8 cellular contexts compared by ENCODE assay signal in the genomic region with DNA sequence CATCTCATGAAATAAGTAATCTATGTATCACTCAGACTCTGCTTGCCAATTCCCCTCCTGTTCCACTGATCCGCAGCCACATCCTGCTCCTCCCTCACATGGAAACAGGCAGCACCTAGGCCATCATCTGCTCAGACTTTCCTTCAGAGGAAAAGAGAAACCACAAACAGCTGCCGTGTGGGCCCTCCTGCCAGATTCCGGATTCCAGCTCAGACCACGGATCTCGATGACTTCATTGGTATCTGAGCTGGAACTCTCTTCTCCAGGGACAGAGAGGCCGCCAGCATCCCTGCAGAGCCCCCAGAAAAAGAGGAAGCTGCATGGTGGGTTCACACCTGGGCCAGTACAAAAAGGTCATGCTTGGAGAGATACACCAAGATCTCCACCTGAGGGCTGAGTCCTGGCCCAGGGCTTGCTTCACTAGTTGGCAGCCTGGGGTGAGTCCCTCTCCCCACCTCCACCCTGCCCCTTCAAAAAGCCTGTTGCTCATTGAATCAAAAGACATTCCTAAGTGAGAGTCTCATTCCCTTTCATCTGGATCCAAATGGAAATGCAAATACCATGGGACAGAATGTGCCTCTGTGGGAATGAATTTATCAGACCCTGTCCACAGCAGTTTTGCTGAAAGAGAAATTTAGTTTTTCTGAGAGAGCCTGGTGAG. TPM values are rescaled to one million over a fixed set of nuclear protein-coding genes. Genes with fewer than 3 reads are reported as not detected.
DNase-seq lines count a peak whose midpoint lies in the region; ATAC-seq, FAIRE-seq and TF ChIP-seq lines count a peak whose summit lies in the region.

No MANE protein-coding gene starts in this region.

- intact Hi-C loops in sciatic nerve (cut with DNase I): no loop called here
- intact Hi-C loops in esophagus squamous epithelium (cut with DNase I): no loop called here

- H3K4me3 ChIP-seq in bronchial epithelial cell (ENCODE audit: low read depth, low read length) (no peak overlapping the region), esophagus squamous epithelium (no peak overlapping the region)

- DNase-seq in stimulated activated CD4-positive, alpha-beta T cell treated with anti-CD3 and anti-CD28 coated beads, Interleukin-12 subunit alpha, Interleukin-12 subunit beta, amount 100 ng/mL, for 48 hours (ENCODE audit: low read depth in 2 of 3, low spot score in 1 of 3): peak; percentile 29 to 42 (median 35)
- DNase-seq in stimulated activated CD4-positive, alpha-beta T cell treated with anti-CD3 and anti-CD28 coated beads, Interleukin-4, amount 100 ng/mL, for 1 hour: no peak
- DNase-seq in RPMI8226: peak; percentile 88
- peak; percentile 95 for DNase-seq in bronchial epithelial cell (ENCODE audit: low read depth)
- no peak for DNase-seq in sciatic nerve (ENCODE audit: low spot score)
- DNase-seq in HuH-7 (ENCODE audit: low spot score): no peak
- DNase-seq in esophagus squamous epithelium (lab: John Stamatoyannopoulos, UW): no peak
- DNase-seq in GM10266 (ENCODE audit: extremely low spot score): no peak

- WGBS in esophagus squamous epithelium, 2 donors: 7 to 21% methylated on average over 4 to 5 of the region's 6 CpGs

- peaks cover 0 to 13% (median 8%) of the 10 kb centered on the region in 3 donors for H3K4me1 ChIP-seq in esophagus squamous epithelium

- H3K9me3 ChIP-seq in esophagus squamous epithelium: no peaks in the 10 kb centered on the region

- H3K27ac ChIP-seq in esophagus squamous epithelium: no peak overlapping the region

- no peak for TF ChIP-seq POLR2A in esophagus squamous epithelium (IDR thresholded peaks at IDR 0.05)

- ATAC-seq in sciatic nerve: peak; percentile 38

- H3K36me3 ChIP-seq in bronchial epithelial cell (ENCODE audit: control insufficient read depth, insufficient read depth, low read length) (no peaks in the 10 kb centered on the region), esophagus squamous epithelium (no peaks in the 10 kb centered on the region)

- no peak for FAIRE-seq in bronchial epithelial cell (lab: Jason Lieb, UNC)

- H3K27me3 ChIP-seq in bronchial epithelial cell (ENCODE audit: control insufficient read depth, insufficient read depth, low read length) (no peaks in the 10 kb centered on the region), esophagus squamous epithelium (peaks cover 0 to 53% (median 0%) of the 10 kb centered on the region in 4 donors)

- TF ChIP-seq CTCF in bronchial epithelial cell (IDR thresholded peaks at IDR 0.05; ENCODE audit: insufficient read depth, low read length, severe bottlenecking): no peak
- no peak for TF ChIP-seq CTCF in esophagus squamous epithelium (IDR thresholded peaks at IDR 0.05)
- no peak for TF ChIP-seq CTCF in GM10266 (IDR thresholded peaks at IDR 0.05; ENCODE audit: control insufficient read depth, insufficient read depth, low read depth, missing control alignments)

RNA-seq across cellular contexts. Expression of gene HOXB1, which starts 47.2 kb away (rescaled TPM):
- total RNA-seq in bronchial epithelial cell (under 0.01 TPM in 1 of 2 replicates, not detected in the other), sciatic nerve (not detected), esophagus squamous epithelium (under 1 TPM in 1 of 4 donors, not detected in 3; 0.19 TPM)

RNA-seq across cellular contexts. Expression of gene SKAP1, which starts 53.6 kb away (rescaled TPM):
- total RNA-seq in bronchial epithelial cell (not detected in 2 replicates), sciatic nerve (7.4 TPM), esophagus squamous epithelium (1 to 10 TPM in 2 of 4 donors, under 1 TPM in 1, not detected in 1; 0.83 to 5.1 (median 3.4) TPM)

Comparison
In these comparisons a context has a peak if more than half of its experiments do, and no peak if none do; other contexts are left out.
1. DNase-seq: peak in stimulated activated CD4-positive, alpha-beta T cell treated with anti-CD3 and anti-CD28 coated beads, Interleukin-12 subunit alpha, Interleukin-12 subunit beta, amount 100 ng/mL, for 48 hours (3 of 3), RPMI8226 (single experiment) and bronchial epithelial cell (single experiment); none in stimulated activated CD4-positive, alpha-beta T cell treated with anti-CD3 and anti-CD28 coated beads, Interleukin-4, amount 100 ng/mL, for 1 hour (single experiment), sciatic nerve (single experiment), HuH-7 (single experiment), esophagus squamous epithelium (single experiment) and GM10266 (single experiment).